8 cellular contexts compared by ENCODE assay signal in genomic region chr4:74623041-74623440, GRCh38.
DNase-seq lines count a peak whose midpoint lies in the region; ATAC-seq and TF ChIP-seq lines count a peak whose summit lies in the region.

No MANE protein-coding gene starts in this region.

- H3K27ac ChIP-seq in tibial nerve, result no peak overlapping the region

- no peak for TF ChIP-seq EP300 in tibial nerve (IDR thresholded peaks at IDR 0.05)

- no peak for TF ChIP-seq POLR2A in tibial nerve (IDR thresholded peaks at IDR 0.05)

- no peaks in the 10 kb centered on the region for H3K9me3 ChIP-seq in tibial nerve

- intact Hi-C loops in left ventricle myocardium superior (cut with micrococcal nuclease), result no loop called here
- intact Hi-C loops in sciatic nerve (cut with DNase I), result no loop called here

- no peaks in the 10 kb centered on the region for H3K36me3 ChIP-seq in tibial nerve

- TF ChIP-seq CTCF in tibial nerve (IDR thresholded peaks at IDR 0.05), result peak in 3 of 5 experiments; percentile 13 to 22 (median 18)

- H3K4me3 ChIP-seq in Jurkat, Clone E6-1 (ENCODE audit: low read length), result no peak overlapping the region
- no peak overlapping the region for H3K4me3 ChIP-seq in tibial nerve

- WGBS in tibial nerve, 2 donors, result 42 to 44% methylated on average over 3 of the region's 3 CpGs

- H3K27me3 ChIP-seq in tibial nerve, result no peaks in the 10 kb centered on the region

- H3K4me1 ChIP-seq in tibial nerve, result no peaks in the 10 kb centered on the region

- ATAC-seq in GM21360 (IDR thresholded peaks at IDR 0.05; ENCODE audit: unreplicated experiment) (peak; percentile 79), SK-N-SH treated with all-trans-retinoic acid at 6 μM for 48 hours (peak; percentile 40; the same call in 1 of the 3 replicates), left ventricle myocardium superior (peak; percentile 61), HG02588 (IDR thresholded peaks at IDR 0.05; ENCODE audit: unreplicated experiment) (no peak), sciatic nerve (no peak)

- DNase-seq in GF-D8 (lab: John Stamatoyannopoulos, UW), result peak; percentile 3
- DNase-seq in Jurkat, Clone E6-1 (ENCODE audit: low read depth, low spot score), result peak; percentile 41
- no peak for DNase-seq in left ventricle myocardium superior
- DNase-seq in tibial nerve (ENCODE audit: low spot score in 2 of 2), result no peak
- no peak for DNase-seq in sciatic nerve (ENCODE audit: low spot score)

TF ChIP-seq in SK-N-SH treated with all-trans-retinoic acid at 6 μM for 48 hours, 23 proteins besides CTCF, POLR2A, EP300 and RAD21:
- TF ChIP-seq TOX (CRISPR knock-in tag; IDR thresholded peaks at IDR 0.05; ENCODE audit: borderline replicate concordance) (no peak), PPARA (CRISPR knock-in tag; IDR thresholded peaks at IDR 0.05; ENCODE audit: borderline replicate concordance) (no peak), ZNF70 (CRISPR knock-in tag; IDR thresholded peaks at IDR 0.05) (no peak), ZNF8 (CRISPR knock-in tag; IDR thresholded peaks at IDR 0.05) (no peak), ZNF565 (CRISPR knock-in tag; conservative IDR thresholded peaks at IDR 0.05; ENCODE audit: low read depth) (no peak), OSR1 (CRISPR knock-in tag; IDR thresholded peaks at IDR 0.05) (no peak), PATZ1 (CRISPR knock-in tag; IDR thresholded peaks at IDR 0.05; ENCODE audit: borderline replicate concordance) (no peak), ARNTL (CRISPR knock-in tag; IDR thresholded peaks at IDR 0.05; ENCODE audit: borderline replicate concordance, low read depth) (no peak)

Comparison
In these comparisons a context has a peak if more than half of its experiments do, and no peak if none do; other contexts are left out.
1. DNase-seq: peak in GF-D8 (single experiment) and Jurkat, Clone E6-1 (single experiment); none in left ventricle myocardium superior (single experiment), tibial nerve (0 of 2) and sciatic nerve (single experiment).
2. ATAC-seq: peak in GM21360 (single experiment), SK-N-SH treated with all-trans-retinoic acid at 6 μM for 48 hours (single experiment) and left ventricle myocardium superior (single experiment); none in HG02588 (single experiment) and sciatic nerve (single experiment).